Comparison of ENCODE assay signal across 1 cellular context in the genomic region with DNA sequence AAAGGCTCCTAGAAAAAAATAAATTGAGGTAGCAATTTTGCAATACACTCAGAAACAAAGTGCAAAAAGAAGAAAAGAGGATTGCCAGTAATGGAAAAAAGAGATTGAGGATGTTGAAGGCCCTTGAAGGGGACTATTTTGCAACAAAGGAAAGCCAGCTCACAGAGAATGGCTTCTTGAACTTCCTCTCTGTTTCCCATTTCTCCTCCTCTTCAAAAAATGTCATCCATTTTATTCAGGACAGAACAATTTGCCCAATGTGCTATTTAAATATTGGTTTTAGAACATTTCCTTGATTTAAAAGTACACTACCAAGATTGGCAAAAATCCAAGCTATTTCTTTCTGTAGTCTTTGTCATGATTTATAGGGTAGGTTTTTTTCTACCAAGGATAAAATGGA.
TF ChIP-seq lines count a peak whose summit lies in the region.

No MANE protein-coding gene starts in this region.

TF ChIP-seq in WTC11, 78 proteins besides CTCF, POLR2A, EP300 and RAD21 (continued from another document):
- TF ChIP-seq, protein P1, sequence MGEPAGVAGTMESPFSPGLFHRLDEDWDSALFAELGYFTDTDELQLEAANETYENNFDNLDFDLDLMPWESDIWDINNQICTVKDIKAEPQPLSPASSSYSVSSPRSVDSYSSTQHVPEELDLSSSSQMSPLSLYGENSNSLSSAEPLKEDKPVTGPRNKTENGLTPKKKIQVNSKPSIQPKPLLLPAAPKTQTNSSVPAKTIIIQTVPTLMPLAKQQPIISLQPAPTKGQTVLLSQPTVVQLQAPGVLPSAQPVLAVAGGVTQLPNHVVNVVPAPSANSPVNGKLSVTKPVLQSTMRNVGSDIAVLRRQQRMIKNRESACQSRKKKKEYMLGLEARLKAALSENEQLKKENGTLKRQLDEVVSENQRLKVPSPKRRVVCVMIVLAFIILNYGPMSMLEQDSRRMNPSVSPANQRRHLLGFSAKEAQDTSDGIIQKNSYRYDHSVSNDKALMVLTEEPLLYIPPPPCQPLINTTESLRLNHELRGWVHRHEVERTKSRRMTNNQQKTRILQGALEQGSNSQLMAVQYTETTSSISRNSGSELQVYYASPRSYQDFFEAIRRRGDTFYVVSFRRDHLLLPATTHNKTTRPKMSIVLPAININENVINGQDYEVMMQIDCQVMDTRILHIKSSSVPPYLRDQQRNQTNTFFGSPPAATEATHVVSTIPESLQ (CRISPR knock-in tag; IDR thresholded peaks at IDR 0.05): no peak
- TF ChIP-seq IRF2 (CRISPR knock-in tag; IDR thresholded peaks at IDR 0.05; ENCODE audit: borderline replicate concordance, low read depth): no peak
- TF ChIP-seq, protein P2, sequence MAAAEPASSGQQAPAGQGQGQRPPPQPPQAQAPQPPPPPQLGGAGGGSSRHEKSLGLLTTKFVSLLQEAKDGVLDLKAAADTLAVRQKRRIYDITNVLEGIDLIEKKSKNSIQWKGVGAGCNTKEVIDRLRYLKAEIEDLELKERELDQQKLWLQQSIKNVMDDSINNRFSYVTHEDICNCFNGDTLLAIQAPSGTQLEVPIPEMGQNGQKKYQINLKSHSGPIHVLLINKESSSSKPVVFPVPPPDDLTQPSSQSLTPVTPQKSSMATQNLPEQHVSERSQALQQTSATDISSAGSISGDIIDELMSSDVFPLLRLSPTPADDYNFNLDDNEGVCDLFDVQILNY (CRISPR knock-in tag; IDR thresholded peaks at IDR 0.05): no peak
TF ChIP-seq in WTC11: peak in this region for 0.
